In the genomic region with DNA sequence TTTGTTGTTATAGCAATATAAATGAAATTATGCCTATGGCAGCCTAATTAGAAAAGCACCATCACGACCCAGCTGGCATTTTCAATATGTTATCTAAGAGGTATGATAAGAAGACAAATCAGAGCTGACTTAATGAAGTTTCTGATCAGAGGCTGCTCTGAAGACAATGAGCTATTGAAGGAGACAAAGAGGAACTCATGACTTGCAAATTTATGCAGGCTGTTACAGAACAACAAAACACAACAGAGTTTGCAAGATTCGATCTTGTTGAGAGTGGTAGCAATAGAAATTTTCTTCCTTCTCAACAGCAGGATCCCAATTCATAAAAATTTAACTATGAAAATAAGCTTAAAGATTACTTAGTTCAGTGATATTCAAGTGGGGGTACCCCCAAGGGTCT, we compare ENCODE assay signal across 17 cellular contexts. TPM values are rescaled to one million over a fixed set of nuclear protein-coding genes. Genes with fewer than 3 reads are reported as not detected.
DNase-seq lines count a peak whose midpoint lies in the region; ATAC-seq, FAIRE-seq and TF ChIP-seq lines count a peak whose summit lies in the region.
"Had no signal": no experiment of that assay in that cellular context is flagged by ENCODE, and none has a peak within 500 bp of the region (broad histone marks: within the 10 kb centered on the region; RNA-seq: fewer than 3 reads in every experiment).

No MANE protein-coding gene starts in this region.

- H2AFZ ChIP-seq in H1 (ENCODE audit: low read length), result no peak overlapping the region

- H3K4me3 ChIP-seq in NT2/D1 (ENCODE audit: insufficient read length, low read depth) (no peak overlapping the region), H1 (ENCODE audit: extremely low read depth in 1 of 4, insufficient read depth in 2 of 4, low read depth in 3 of 4, low read length in 4 of 4) (peak overlapping the region in 1 of 4 experiments; percentile 32; a peak in 1 of 8 replicates), coronary artery (no peak overlapping the region)
- H3K4me3 ChIP-seq: HAP-1 had no signal

- CTCF ChIA-PET in H1 (lab: Charles Lee; ENCODE audit: partially characterized antibody), result interaction anchor here (1.0 to 2.0 kb wide), 5 partner anchors 14 to 113 kb away, joined by 3 to 9 read pairs (median 3); no protein-coding TSS in a partner anchor

- DNase-seq in Ammon's horn (ENCODE audit: low spot score), result peak; percentile 83
- DNase-seq in NT2/D1 (ENCODE audit: low read depth, low spot score), result peak; percentile 27
- DNase-seq in H1 (ENCODE audit: low read depth in 1 of 2, low spot score in 2 of 2), result no peak
- no peak for DNase-seq in NCI-H446 (lab: John Stamatoyannopoulos, UW)
- no peak for DNase-seq in coronary artery (ENCODE audit: low spot score)
- no peak for DNase-seq in RCC 7860 (ENCODE audit: low spot score)
- DNase-seq: AML-193; CD4-positive, CD25-positive, alpha-beta regulatory T cell; MV-4-11; NCI-H1436; NCI-H345; NCI-H774; Right ventricle myocardium superior had no signal

- no peak overlapping the region; the same call in 1 of the 2 replicates for H2BK5ac ChIP-seq in H1 (ENCODE audit: low read depth, low read length)

- no peak for TF ChIP-seq RAD21 in H1 (IDR thresholded peaks at IDR 0.05 in 1 of 2, conservative IDR thresholded peaks at IDR 0.05 in 1 of 2; ENCODE audit: low read depth in 2 of 2, low read length in 2 of 2)

- H3K36me3 ChIP-seq in NT2/D1 (ENCODE audit: insufficient read depth, insufficient read length, low read length) (no peaks in the 10 kb centered on the region), H1 (ENCODE audit: control insufficient read depth in 2 of 4, insufficient read depth in 4 of 4, low read length in 3 of 4) (no peaks in the 10 kb centered on the region)
- H3K36me3 ChIP-seq: HAP-1 had no signal

- no peaks in the 10 kb centered on the region for H4K20me1 ChIP-seq in H1 (replicated peaks in 1 of 2; ENCODE audit: control insufficient read depth in 1 of 2, insufficient read depth in 2 of 2, low read length in 2 of 2)

- no peak overlapping the region; the same call in 1 of the 2 replicates for H2BK12ac ChIP-seq in H1 (ENCODE audit: low read depth, low read length)

- H3K27ac ChIP-seq in H1 (ENCODE audit: low read depth, low read length), result no peak overlapping the region
- H3K27ac ChIP-seq in layer of hippocampus (ENCODE audit: low read depth, low read length), result peak overlapping the region; percentile 93
- H3K27ac ChIP-seq in coronary artery, result no peak overlapping the region

- H3K9me3 ChIP-seq in NT2/D1 (ENCODE audit: insufficient read depth, low read length) (no peaks in the 10 kb centered on the region), H1 (ENCODE audit: insufficient read depth in 2 of 2, low read depth in 1 of 2, low read length in 1 of 2) (no peaks in the 10 kb centered on the region)
- H3K9me3 ChIP-seq: HAP-1 had no signal

- no peaks in the 10 kb centered on the region for H3K79me1 ChIP-seq in H1 (ENCODE audit: low read depth, low read length)

- no peak overlapping the region for H3K56ac ChIP-seq in H1 (replicated peaks; ENCODE audit: insufficient read length, low read depth, low read length)

- no peak overlapping the region for H3K9ac ChIP-seq in NT2/D1 (ENCODE audit: insufficient read length, low read depth)
- H3K9ac ChIP-seq in H1 (replicated peaks in 1 of 4; ENCODE audit: extremely low read depth in 1 of 4, low read depth in 3 of 4, low read length in 3 of 4), result no peak overlapping the region

- no peak for ATAC-seq in activated CD4-positive, CD25-positive, alpha-beta regulatory T cell treated with anti-CD3 and anti-CD28 coated beads, Interleukin-2, amount 50 U/mL, for 24 hours
- ATAC-seq: Panc1 had no signal

- no peak overlapping the region for H2BK15ac ChIP-seq in H1 (ENCODE audit: low read length)

- no peak for TF ChIP-seq EP300 in H1 (IDR thresholded peaks at IDR 0.05; ENCODE audit: borderline replicate concordance in 1 of 2, low read depth in 2 of 2, low read length in 2 of 2)

- no peak overlapping the region for H3K18ac ChIP-seq in H1 (ENCODE audit: extremely low read depth, low read length)

- H4K5ac ChIP-seq in H1 (ENCODE audit: insufficient read length, low read depth, low read length), result no peak overlapping the region

- FAIRE-seq in H1 (lab: Jason Lieb, UNC), result peak; percentile 55
- no peak for FAIRE-seq in RCC 7860 (lab: Jason Lieb, UNC)

- no peak overlapping the region for H3K14ac ChIP-seq in H1 (ENCODE audit: insufficient read length)

- H3K23me2 ChIP-seq in H1 (ENCODE audit: low read depth, low read length), result no peaks in the 10 kb centered on the region; the same call in 1 of the 2 replicates

- no peak overlapping the region for H2AK5ac ChIP-seq in H1 (ENCODE audit: low read depth, low read length)

- H3K4ac ChIP-seq in H1 (replicated peaks; ENCODE audit: insufficient read length, low read depth, low read length), result no peak overlapping the region

- no peaks in the 10 kb centered on the region for H3K79me2 ChIP-seq in H1 (ENCODE audit: control insufficient read depth in 1 of 2, insufficient read depth in 2 of 2, low read length in 2 of 2)

- H2BK120ac ChIP-seq in H1 (replicated peaks; ENCODE audit: low read depth, low read length), result no peak overlapping the region

- no peaks in the 10 kb centered on the region for H3K27me3 ChIP-seq in NT2/D1 (ENCODE audit: insufficient read depth, insufficient read length)
- peaks cover 0 to 1% (median 0%) of the 10 kb centered on the region in 4 experiments; a peak in 1 of 7 replicates for H3K27me3 ChIP-seq in H1 (replicated peaks in 1 of 4; ENCODE audit: control insufficient read depth in 3 of 4, extremely low read depth in 1 of 4, insufficient read depth in 3 of 4, low read length in 3 of 4)
- no peaks in the 10 kb centered on the region for H3K27me3 ChIP-seq in layer of hippocampus (ENCODE audit: control insufficient read depth, insufficient read depth, low read length)

- H4K91ac ChIP-seq in H1 (replicated peaks; ENCODE audit: insufficient read length, low read length), result no peak overlapping the region

- no peak overlapping the region for H4K8ac ChIP-seq in H1 (ENCODE audit: extremely low read depth, insufficient read depth, low read length)

- 30% methylated on average over 2 of the region's 2 CpGs; no CpG with 5 or more reads in 1 of the 2 experiments for WGBS in H1 (ENCODE audit: extremely low coverage in 1 of 2, insufficient coverage in 1 of 2, insufficient read length in 1 of 2, insufficient replicate concordance in 2 of 2, low coverage in 1 of 2, low lambda C conversion rate in 2 of 2, missing lambda C conversion rate in 1 of 2), 2 experiments

- H2BK20ac ChIP-seq in H1 (ENCODE audit: low read length), result no peak overlapping the region

- TF ChIP-seq CTCF in H1 (IDR thresholded peaks at IDR 0.05; ENCODE audit: control extremely low read depth in 1 of 3, insufficient read depth in 1 of 3, low read depth in 1 of 3, low read length in 3 of 3) (no peak), coronary artery (IDR thresholded peaks at IDR 0.05) (no peak)

- no peak for TF ChIP-seq POLR2A in H1 (IDR thresholded peaks at IDR 0.05; ENCODE audit: control extremely low read depth in 1 of 2, low read depth in 2 of 2, low read length in 2 of 2)

- H3K4me2 ChIP-seq in H1 (ENCODE audit: insufficient read depth in 1 of 2, low read depth in 2 of 2, low read length in 2 of 2), result peak overlapping the region in 1 of 2 experiments; percentile 26; a peak in 1 of 4 replicates

- POLR2A ChIA-PET in H1 (lab: Charles Lee; ENCODE audit: partially characterized antibody), result interaction anchor here (1.3 kb wide), 1 partner anchor 11 kb away, joined by 3 read pairs; no protein-coding TSS in a partner anchor

- H3K23ac ChIP-seq in H1 (ENCODE audit: insufficient read length), result no peak overlapping the region

- H3K4me1 ChIP-seq in NT2/D1 (ENCODE audit: insufficient read depth, insufficient read length) (no peaks in the 10 kb centered on the region), H1 (replicated peaks in 1 of 4; ENCODE audit: control insufficient read depth in 3 of 4, insufficient read depth in 4 of 4, low read length in 3 of 4) (peaks cover 0 to 13% (median 6%) of the 10 kb centered on the region in 4 experiments; a peak in 5 of 7 replicates)

TF ChIP-seq in H1, 55 proteins besides CTCF, POLR2A, EP300 and RAD21:
- TF ChIP-seq POU5F1 (IDR thresholded peaks at IDR 0.05; ENCODE audit: low read depth, low read length) (0 out of 2 replicates have a peak, but pooled peaks have one; percentile 5), NANOG (IDR thresholded peaks at IDR 0.05; ENCODE audit: insufficient read depth, low read depth, low read length, poor library complexity, severe bottlenecking) (peak; percentile 8), BCL11A (IDR thresholded peaks at IDR 0.05; ENCODE audit: low read depth in 2 of 2, low read length in 2 of 2) (no peak)
TF ChIP-seq in H1: peak in this region for 2.

RNA-seq across cellular contexts. Expression of a gene that starts 7.7 kb away (rescaled TPM):
- not detected in 2 replicates for total RNA-seq in H1 (2021; fragmentation: NEBNext Ultra II Directional; extraction: Animal tissue kit (Norgen Biotek cat#: 25700))
- not detected in 2 replicates for polyA plus RNA-seq in H1 (2011; rRNA removed)
- polyA plus RNA-seq in H1 (2011; cell fraction: cytosol; rRNA removed), result not detected
- not detected for polyA plus RNA-seq in H1 (2011; cell fraction: nucleus; rRNA removed)
- not detected in 4 replicates for polyA plus RNA-seq in H1 (2012, experiment 1 of 2)
- not detected for polyA plus RNA-seq in H1 (2012, experiment 2 of 2)
- polyA plus RNA-seq in H1 (2013, experiment 1 of 2), result not detected
- not detected for polyA plus RNA-seq in H1 (2013, experiment 2 of 2)
- not detected in 2 replicates for polyA minus RNA-seq in H1 (2011; rRNA and poly(A)+ RNA removed)
- not detected for polyA minus RNA-seq in H1 (2011; cell fraction: cytosol; rRNA and poly(A)+ RNA removed)
- not detected for polyA minus RNA-seq in H1 (2011; cell fraction: nucleus; rRNA and poly(A)+ RNA removed)
- total RNA-seq: CD4-positive, CD25-positive, alpha-beta regulatory T cell; Right ventricle myocardium superior had no signal
- polyA plus RNA-seq: CD4-positive, CD25-positive, alpha-beta regulatory T cell had no signal

Comparison
In these comparisons a context has a peak if more than half of its experiments do, and no peak if none do; other contexts are left out.
1. DNase-seq: peak in Ammon's horn (single experiment) and NT2/D1 (single experiment); none in H1 (0 of 2), NCI-H446 (0 of 2), coronary artery (single experiment) and RCC 7860 (single experiment).